8 cellular contexts compared by ENCODE assay signal in genomic region chr9:75889577-75889976, GRCh38. TPM values are rescaled to one million over a fixed set of nuclear protein-coding genes. Genes with fewer than 3 reads are reported as not detected.
DNase-seq lines count a peak whose midpoint lies in the region; ATAC-seq, FAIRE-seq and TF ChIP-seq lines count a peak whose summit lies in the region.

No MANE protein-coding gene starts in this region.

- peak overlapping the region; percentile 98 for H2AFZ ChIP-seq in astrocyte (ENCODE audit: low read depth, low read length)

- H4K20me1 ChIP-seq in astrocyte (ENCODE audit: insufficient read depth, low read length) = peaks cover 27% of the 10 kb centered on the region

- H3K27me3 ChIP-seq in astrocyte (ENCODE audit: insufficient read depth, low read length) = no peaks in the 10 kb centered on the region
- H3K27me3 ChIP-seq in thyroid gland = no peaks in the 10 kb centered on the region

- peak overlapping the region; percentile 88 for H3K4me2 ChIP-seq in astrocyte (ENCODE audit: low read length)

- FAIRE-seq in astrocyte (lab: Jason Lieb, UNC) = no peak

- H3K4me1 Mint-ChIP-seq in activated naive CD4-positive, alpha-beta T cell treated with anti-CD3 and anti-CD28 coated beads, Interleukin-2, amount 50 U/mL, for 24 hours = peaks cover 44% of the 10 kb centered on the region
- H3K4me1 Mint-ChIP-seq in astrocyte (ENCODE audit: low read depth, unreplicated experiment) = peaks cover 5% of the 10 kb centered on the region

- peak overlapping the region; percentile 93 for H3K9ac ChIP-seq in astrocyte (ENCODE audit: low read length)

- no peaks in the 10 kb centered on the region for H3K9me3 ChIP-seq in astrocyte (ENCODE audit: insufficient read depth, low read depth, low read length)
- H3K9me3 ChIP-seq in thyroid gland = no peaks in the 10 kb centered on the region

- H3K4me3 ChIP-seq in astrocyte (ENCODE audit: insufficient read depth, low read depth, low read length) = peak overlapping the region; percentile 93
- peak overlapping the region in 2 of 3 donors; percentile 19 to 64 for H3K4me3 ChIP-seq in thyroid gland (replicated peaks in 1 of 3)

- intact Hi-C loops in thyroid gland (cut with DNase I) = no loop called here

- no peaks in the 10 kb centered on the region for H3K27me3 Mint-ChIP-seq in activated naive CD4-positive, alpha-beta T cell treated with anti-CD3 and anti-CD28 coated beads, Interleukin-2, amount 50 U/mL, for 24 hours
- H3K27me3 Mint-ChIP-seq in astrocyte (ENCODE audit: low read depth, unreplicated experiment) = no peaks in the 10 kb centered on the region

- no peak for DNase-seq in activated naive CD4-positive, alpha-beta T cell treated with Interleukin-2 at 50 U/mL for 16 hours
- DNase-seq in astrocyte (ENCODE audit: low read depth) (no peak), left kidney (ENCODE audit: low read depth, low spot score) (peak; percentile 56), thyroid gland (peak; percentile 7 to 23), pons (ENCODE audit: low spot score) (no peak), retina (no peak)

- TF ChIP-seq CTCF in astrocyte (IDR thresholded peaks at IDR 0.05; ENCODE audit: insufficient read depth, low read depth, low read length) = no peak
- no peak for TF ChIP-seq CTCF in thyroid gland (IDR thresholded peaks at IDR 0.05)

- no peaks in the 10 kb centered on the region for H3K36me3 ChIP-seq in astrocyte (ENCODE audit: insufficient read depth, low read length)
- no peaks in the 10 kb centered on the region for H3K36me3 ChIP-seq in thyroid gland

- TF ChIP-seq POLR2A in thyroid gland (IDR thresholded peaks at IDR 0.05) = no peak

- H3K9me3 Mint-ChIP-seq in activated naive CD4-positive, alpha-beta T cell treated with anti-CD3 and anti-CD28 coated beads, Interleukin-2, amount 50 U/mL, for 24 hours = no peaks in the 10 kb centered on the region
- H3K9me3 Mint-ChIP-seq in astrocyte (ENCODE audit: unreplicated experiment) = no peaks in the 10 kb centered on the region

- H3K27ac ChIP-seq in astrocyte (ENCODE audit: low read depth, low read length) (peak overlapping the region; percentile 81), thyroid gland (peak overlapping the region; percentile 2 to 85 (median 64))

- H3K27ac Mint-ChIP-seq in activated naive CD4-positive, alpha-beta T cell treated with anti-CD3 and anti-CD28 coated beads, Interleukin-2, amount 50 U/mL, for 24 hours = peak overlapping the region; percentile 85
- H3K27ac Mint-ChIP-seq in astrocyte (ENCODE audit: unreplicated experiment) = peak overlapping the region; percentile 85

- no peaks in the 10 kb centered on the region for H3K36me3 Mint-ChIP-seq in activated naive CD4-positive, alpha-beta T cell treated with anti-CD3 and anti-CD28 coated beads, Interleukin-2, amount 50 U/mL, for 24 hours
- H3K36me3 Mint-ChIP-seq in astrocyte (ENCODE audit: low read depth, unreplicated experiment) = no peaks in the 10 kb centered on the region

- 10 to 12% methylated on average over 7 of the region's 7 CpGs for WGBS in thyroid gland, 2 donors

- peak overlapping the region; percentile 97 for H3K4me3 Mint-ChIP-seq in activated naive CD4-positive, alpha-beta T cell treated with anti-CD3 and anti-CD28 coated beads, Interleukin-2, amount 50 U/mL, for 24 hours
- peak overlapping the region; percentile 89 for H3K4me3 Mint-ChIP-seq in astrocyte (ENCODE audit: unreplicated experiment)

- peaks cover 10% of the 10 kb centered on the region for H3K4me1 ChIP-seq in astrocyte (ENCODE audit: insufficient read depth, low read length)
- peaks cover 4 to 16% of the 10 kb centered on the region in 2 donors for H3K4me1 ChIP-seq in thyroid gland

- ATAC-seq in GM19455 (IDR thresholded peaks at IDR 0.05; ENCODE audit: unreplicated experiment) = no peak

- peaks cover 23% of the 10 kb centered on the region for H3K79me2 ChIP-seq in astrocyte (ENCODE audit: insufficient read depth, low read length)

RNA-seq across cellular contexts. Expression of gene PCSK5, which starts 0.9 kb away (rescaled TPM):
- total RNA-seq in astrocyte (11.5 and 13.1 TPM in 2 replicates), thyroid gland (10 to 100 TPM in 3 of 4 donors, 1 to 10 TPM in 1; 9.6 to 41.8 (median 15.1) TPM)

Comparison
In these comparisons a context has a peak if more than half of its experiments do, and no peak if none do; other contexts are left out.
1. DNase-seq: peak in left kidney (single experiment) and thyroid gland (2 of 2); none in activated naive CD4-positive, alpha-beta T cell treated with Interleukin-2 at 50 U/mL for 16 hours (single experiment), astrocyte (single experiment), pons (single experiment) and retina (single experiment).